In the genomic region with DNA sequence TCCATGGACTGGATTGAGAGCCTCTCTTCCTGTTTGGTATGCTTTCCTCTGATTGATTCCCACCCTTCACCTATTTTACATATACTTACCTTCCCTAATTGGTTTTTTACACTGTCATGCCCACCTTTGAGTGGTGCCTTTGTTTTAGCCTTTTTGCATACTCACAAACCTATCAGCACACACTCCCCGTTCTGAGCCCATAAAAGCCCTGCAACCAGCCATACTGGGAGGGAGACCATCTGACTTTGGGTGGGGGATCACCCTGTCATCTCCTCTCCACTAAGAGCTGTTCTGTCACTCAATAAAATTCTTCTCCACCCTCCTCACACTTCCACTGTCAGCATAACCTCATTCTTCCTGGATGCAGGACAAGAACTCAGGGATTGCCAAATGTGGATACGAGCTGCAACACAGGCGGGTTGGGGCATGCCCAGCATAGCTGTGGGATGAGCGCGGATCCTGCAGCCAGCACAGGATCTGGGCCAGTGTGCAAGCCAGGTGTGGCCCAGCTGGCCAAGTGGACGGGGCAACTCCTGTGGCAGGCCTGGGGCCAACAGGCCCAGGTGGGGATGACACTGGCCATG, we compare ENCODE assay signal across 1 cellular context.
A peak's percentile ranks its signal among the peaks of the same experiment; 100 is the strongest.
TF ChIP-seq lines count a peak whose summit lies in the region.

No MANE protein-coding gene starts in this region.

TF ChIP-seq in K562, 482 proteins besides CTCF, POLR2A, EP300 and RAD21:
- TF ChIP-seq HDGF (IDR thresholded peaks at IDR 0.05) = peak; percentile 38; the same call in 1 of the 2 replicates
- no peak for TF ChIP-seq U2AF2 (optimal IDR thresholded peaks at IDR 0.05; ENCODE audit: low read depth, low read length)
